8 cellular contexts compared by ENCODE assay signal in genomic region chr15:64161688-64162477, GRCh38. TPM values are rescaled to one million over a fixed set of nuclear protein-coding genes. Genes with fewer than 3 reads are reported as not detected.
A peak's percentile ranks its signal among the peaks of the same experiment; 100 is the strongest.
DNase-seq lines count a peak whose midpoint lies in the region; ATAC-seq, FAIRE-seq and TF ChIP-seq lines count a peak whose summit lies in the region.

No MANE protein-coding gene starts in this region.

- H4K8ac ChIP-seq in IMR-90 (ENCODE audit: low read depth in 2 of 2, low read length in 2 of 2) = peak overlapping the region; percentile 74 to 90

- H4K20me1 ChIP-seq in IMR-90 (ENCODE audit: insufficient read depth, low read length) = peaks cover 43% of the 10 kb centered on the region

- H3K9me3 ChIP-seq in IMR-90 (ENCODE audit: control insufficient read depth, insufficient read depth, low read length) (no peaks in the 10 kb centered on the region), mucosa of rectum (ENCODE audit: control insufficient read depth in 2 of 2, low read length in 2 of 2) (no peaks in the 10 kb centered on the region)

- WGBS in IMR-90 (ENCODE audit: extremely low coverage in 2 of 2, insufficient read length in 1 of 2), 2 experiments = 77% methylated on average over 3 of the region's 12 CpGs; no CpG with 5 or more reads in 1 of the 2 experiments

- peak overlapping the region; percentile 22; the same call in 1 of the 2 replicates for H3K18ac ChIP-seq in IMR-90 (ENCODE audit: low read depth, low read length)

- H3K14ac ChIP-seq in IMR-90 (replicated peaks; ENCODE audit: low read depth, low read length) = peak overlapping the region; percentile 79

- peak overlapping the region; percentile 91 for H3K4me2 ChIP-seq in IMR-90 (ENCODE audit: low read depth, low read length)

- TF ChIP-seq RAD21 in IMR-90 (IDR thresholded peaks at IDR 0.05; ENCODE audit: low read length) = no peak

- H3K4ac ChIP-seq in IMR-90 (ENCODE audit: low read depth, low read length) = peak overlapping the region; percentile 97

- peak overlapping the region; percentile 93 for H3K56ac ChIP-seq in IMR-90 (ENCODE audit: extremely low read depth, insufficient read depth, low read length)

- peak overlapping the region; percentile 92 for H3K23ac ChIP-seq in IMR-90 (ENCODE audit: low read depth, low read length)

- in situ Hi-C loops in IMR-90 (cut with MboI; ENCODE audit: low sequenced_read_pairs) = no loop called here

- no peak for FAIRE-seq in H54 (lab: Jason Lieb, UNC)

- TF ChIP-seq POLR2A in IMR-90 (IDR thresholded peaks at IDR 0.05; ENCODE audit: low read depth, low read length) (peak; percentile 30; the same call in 1 of the 2 replicates), H54 (IDR thresholded peaks at IDR 0.05; ENCODE audit: low read depth, low read length) (no peak)

- peaks cover 6% of the 10 kb centered on the region for H3K4me1 ChIP-seq in IMR-90 (ENCODE audit: control insufficient read depth, insufficient read depth, low read length)
- peaks cover 9 to 22% of the 10 kb centered on the region in 2 donors for H3K4me1 ChIP-seq in mucosa of rectum (ENCODE audit: control insufficient read depth in 2 of 2, insufficient read depth in 2 of 2, low read length in 2 of 2)

- peak overlapping the region; percentile 93 for H2AK5ac ChIP-seq in IMR-90 (ENCODE audit: low read depth, low read length)

- TF ChIP-seq CTCF in AG04449 (IDR thresholded peaks at IDR 0.05; ENCODE audit: insufficient read depth, low read length, missing control alignments) (no peak), IMR-90 (conservative IDR thresholded peaks at IDR 0.05; ENCODE audit: low read depth, low read length) (no peak)

- H3K27ac ChIP-seq in IMR-90 (ENCODE audit: insufficient read depth, low read length) (peak overlapping the region; percentile 97), caudate nucleus (ENCODE audit: low read depth, low read length) (peak overlapping the region; percentile 82), mucosa of rectum (ENCODE audit: low read depth in 2 of 2, low read length in 2 of 2) (peak overlapping the region; percentile 88 to 91)

- H3K79me1 ChIP-seq in IMR-90 (ENCODE audit: low read depth in 1 of 2, low read length in 2 of 2) = peaks cover 22 to 42% of the 10 kb centered on the region in 2 experiments

- peak overlapping the region; percentile 26 for H2AFZ ChIP-seq in IMR-90 (replicated peaks; ENCODE audit: low read length, poor library complexity)

- ATAC-seq in IMR-90 (ENCODE audit: low read depth) (no peak), GM19455 (IDR thresholded peaks at IDR 0.05; ENCODE audit: unreplicated experiment) (no peak)

- H3K27me3 ChIP-seq in IMR-90 (ENCODE audit: control insufficient read depth, insufficient read depth, low read length) (no peaks in the 10 kb centered on the region), mucosa of rectum (ENCODE audit: control insufficient read depth in 2 of 2, insufficient read depth in 2 of 2, low read length in 2 of 2) (no peaks in the 10 kb centered on the region)

- peaks cover 12% of the 10 kb centered on the region for H3K9me1 ChIP-seq in IMR-90 (ENCODE audit: insufficient read depth, low read length)

- no peak for DNase-seq in AG04449 (ENCODE audit: low read depth, low spot score)
- no peak for DNase-seq in IMR-90
- DNase-seq in caudate nucleus (lab: John Stamatoyannopoulos, UW) = no peak
- DNase-seq in NCI-H2196 (lab: John Stamatoyannopoulos, UW; ENCODE audit: unreplicated experiment) = no peak
- DNase-seq in HuH-7.5 (ENCODE audit: low spot score) = no peak
- DNase-seq in H54 (ENCODE audit: insufficient read length, low spot score) = no peak

- peaks cover 38% of the 10 kb centered on the region for H3K36me3 ChIP-seq in IMR-90 (ENCODE audit: control insufficient read depth, insufficient read depth, low read length)
- peaks cover 34 to 38% of the 10 kb centered on the region in 2 donors for H3K36me3 ChIP-seq in mucosa of rectum (ENCODE audit: control insufficient read depth in 2 of 2, insufficient read depth in 2 of 2, low read length in 2 of 2)

- TSS peak; percentile 80 for BruUV-seq in IMR-90 (replicated peaks; lab: Mats Ljungman, UMichigan)

- H2AK9ac ChIP-seq in IMR-90 (replicated peaks; ENCODE audit: low read depth, low read length, poor library complexity) = peak overlapping the region; percentile 99

- no peak overlapping the region for H2BK20ac ChIP-seq in IMR-90 (ENCODE audit: low read depth, low read length)

- peak overlapping the region; percentile 95 for H3K4me3 ChIP-seq in AG04449 (ENCODE audit: low read depth, low read length)
- peak overlapping the region; percentile 92 for H3K4me3 ChIP-seq in IMR-90 (ENCODE audit: insufficient read depth, low read depth, low read length)
- peak overlapping the region; percentile 92 to 95 for H3K4me3 ChIP-seq in mucosa of rectum (ENCODE audit: low read length in 2 of 2)

- H2BK15ac ChIP-seq in IMR-90 (ENCODE audit: low read depth, low read length) = no peak overlapping the region

- peak overlapping the region; percentile 86 for H2BK5ac ChIP-seq in IMR-90 (ENCODE audit: low read depth, low read length, poor library complexity, severe bottlenecking)

- POLR2A ChIA-PET in AG04449 (lab: Yijun Ruan, JAX) (interaction anchor here (1.0 kb wide), 1 partner anchor 9 kb away, joined by 7 read pairs; no protein-coding TSS in a partner anchor), IMR-90 (lab: Charles Lee; ENCODE audit: unreplicated experiment) (interaction anchor here (0.7 to 1.6 kb wide), 2 partner anchors 8 to 1707 kb away, joined by 3 to 7 read pairs; no protein-coding TSS in a partner anchor)

- H3K9ac ChIP-seq in IMR-90 (ENCODE audit: low read depth, low read length) (peak overlapping the region; percentile 97), mucosa of rectum (ENCODE audit: low read depth in 1 of 2, low read length in 2 of 2) (peak overlapping the region; percentile 92 to 94)

- H4K91ac ChIP-seq in IMR-90 (ENCODE audit: insufficient read depth, low read depth, low read length) = peak overlapping the region; percentile 89

- CTCF ChIA-PET in AG04449 (lab: Yijun Ruan, JAX) (interaction anchor here (1.5 to 2.7 kb wide), 3 partner anchors 8 to 225 kb away, joined by 5 to 39 read pairs (median 7); partner anchors contain the start of gene TRIP4), IMR-90 (lab: Yijun Ruan, JAX) (no interaction called here)

- H4K5ac ChIP-seq in IMR-90 (ENCODE audit: low read depth, low read length) = peak overlapping the region; percentile 40; the same call in 1 of the 2 replicates

- intact Hi-C loops in IMR-90 (cut with micrococcal nuclease) = no loop called here

- dilution Hi-C loops in IMR-90 (cut with HindIII; ENCODE audit: low sequenced_read_pairs, unreplicated experiment) = no loop called here

- no peak overlapping the region for H2BK120ac ChIP-seq in IMR-90 (ENCODE audit: low read depth, low read length)

TF ChIP-seq in IMR-90, 13 proteins besides CTCF, POLR2A, EP300 and RAD21:
- no peak for TF ChIP-seq RFX5 (IDR thresholded peaks at IDR 0.05; ENCODE audit: low read depth, low read length)
- no peak for TF ChIP-seq NFE2L2 (IDR thresholded peaks at IDR 0.05; ENCODE audit: low read depth, low read length)
- no peak for TF ChIP-seq MXI1 (IDR thresholded peaks at IDR 0.05; ENCODE audit: borderline replicate concordance, low read depth, low read length)
- TF ChIP-seq CEBPB (IDR thresholded peaks at IDR 0.05; ENCODE audit: low read depth, low read length) = no peak
- TF ChIP-seq, protein P1, sequence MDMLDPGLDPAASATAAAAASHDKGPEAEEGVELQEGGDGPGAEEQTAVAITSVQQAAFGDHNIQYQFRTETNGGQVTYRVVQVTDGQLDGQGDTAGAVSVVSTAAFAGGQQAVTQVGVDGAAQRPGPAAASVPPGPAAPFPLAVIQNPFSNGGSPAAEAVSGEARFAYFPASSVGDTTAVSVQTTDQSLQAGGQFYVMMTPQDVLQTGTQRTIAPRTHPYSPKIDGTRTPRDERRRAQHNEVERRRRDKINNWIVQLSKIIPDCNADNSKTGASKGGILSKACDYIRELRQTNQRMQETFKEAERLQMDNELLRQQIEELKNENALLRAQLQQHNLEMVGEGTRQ (IDR thresholded peaks at IDR 0.05; ENCODE audit: low read depth, low read length) = no peak
- no peak for TF ChIP-seq SMC3 (IDR thresholded peaks at IDR 0.05; ENCODE audit: low read depth, low read length)
- TF ChIP-seq, protein P2, sequence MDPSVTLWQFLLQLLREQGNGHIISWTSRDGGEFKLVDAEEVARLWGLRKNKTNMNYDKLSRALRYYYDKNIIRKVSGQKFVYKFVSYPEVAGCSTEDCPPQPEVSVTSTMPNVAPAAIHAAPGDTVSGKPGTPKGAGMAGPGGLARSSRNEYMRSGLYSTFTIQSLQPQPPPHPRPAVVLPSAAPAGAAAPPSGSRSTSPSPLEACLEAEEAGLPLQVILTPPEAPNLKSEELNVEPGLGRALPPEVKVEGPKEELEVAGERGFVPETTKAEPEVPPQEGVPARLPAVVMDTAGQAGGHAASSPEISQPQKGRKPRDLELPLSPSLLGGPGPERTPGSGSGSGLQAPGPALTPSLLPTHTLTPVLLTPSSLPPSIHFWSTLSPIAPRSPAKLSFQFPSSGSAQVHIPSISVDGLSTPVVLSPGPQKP (IDR thresholded peaks at IDR 0.05; ENCODE audit: borderline replicate concordance, low read depth, low read length) = no peak
- TF ChIP-seq RCOR1 (IDR thresholded peaks at IDR 0.05; ENCODE audit: insufficient replicate concordance, low read length) = no peak
- TF ChIP-seq MAFK (IDR thresholded peaks at IDR 0.05; ENCODE audit: low read depth, low read length) = no peak
- no peak for TF ChIP-seq MAZ (IDR thresholded peaks at IDR 0.05; ENCODE audit: borderline replicate concordance, low read depth, low read length)
- TF ChIP-seq CHD1 (IDR thresholded peaks at IDR 0.05; ENCODE audit: low read depth, low read length) = no peak

RNA-seq across cellular contexts. Expression of gene PPIB, which starts 0.9 kb away (rescaled TPM):
- total RNA-seq in IMR-90 (2012; rRNA removed) = 1,601 and 1,682 TPM in 2 replicates
- polyA plus RNA-seq in IMR-90 (2012; rRNA removed) = 1,358 and 1,517 TPM in 2 replicates
- polyA plus RNA-seq in IMR-90 (2012; cell fraction: cytosol; rRNA removed) = 966 and 972 TPM in 2 replicates
- 233 and 548 TPM in 2 replicates for polyA plus RNA-seq in IMR-90 (2012; cell fraction: nucleus; rRNA removed; ENCODE audit: low replicate concordance)

RNA-seq across cellular contexts. Expression of gene SNX22, which starts 10.4 kb away (rescaled TPM):
- total RNA-seq in IMR-90 (2012; rRNA removed) = under 0.01 and 0.18 TPM in 2 replicates
- 0.04 and 0.12 TPM in 2 replicates for polyA plus RNA-seq in IMR-90 (2012; rRNA removed)
- 0.03 and 0.08 TPM in 2 replicates for polyA plus RNA-seq in IMR-90 (2012; cell fraction: cytosol; rRNA removed)
- polyA plus RNA-seq in IMR-90 (2012; cell fraction: nucleus; rRNA removed; ENCODE audit: low replicate concordance) = 0.39 and 0.50 TPM in 2 replicates
